10 cellular contexts compared by ENCODE assay signal in genomic region chr15:85443046-85443445, GRCh38.
DNase-seq lines count a peak whose midpoint lies in the region; ATAC-seq and TF ChIP-seq lines count a peak whose summit lies in the region.
"Had no signal": no experiment of that assay in that cellular context is flagged by ENCODE, and none has a peak within 500 bp of the region (broad histone marks: within the 10 kb centered on the region; RNA-seq: fewer than 3 reads in every experiment).

No MANE protein-coding gene starts in this region.

- DNase-seq in esophagus squamous epithelium (lab: John Stamatoyannopoulos, UW) (no peak), NCI-H1105 (lab: John Stamatoyannopoulos, UW) (no peak), NCI-H128 (lab: John Stamatoyannopoulos, UW; ENCODE audit: unreplicated experiment) (no peak), GM23248 (no peak)
- no peak for DNase-seq in stimulated activated CD4-positive, alpha-beta T cell treated with anti-CD3 and anti-CD28 coated beads, Interleukin-15, amount 100 ng/mL, for 24 hours
- DNase-seq: activated CD4-positive, CD25-positive, alpha-beta regulatory T cell treated with anti-CD3 and anti-CD28 coated beads, Interleukin-2, amount 50 U/mL, for 72 hours; psoas muscle had no signal

- H3K9me2 ChIP-seq in DOHH2 (replicated peaks; ENCODE audit: control insufficient read depth, low read length): no peaks in the 10 kb centered on the region
- no peaks in the 10 kb centered on the region for H3K9me2 ChIP-seq in GM23248 (ENCODE audit: insufficient read depth)

- peak; percentile 48 for ATAC-seq in GM21360 (IDR thresholded peaks at IDR 0.05; ENCODE audit: unreplicated experiment)
- ATAC-seq in HG03442 (IDR thresholded peaks at IDR 0.05; ENCODE audit: unreplicated experiment): peak; percentile 43

- H3K27me3 ChIP-seq in DOHH2 (ENCODE audit: control insufficient read depth, low read length) (no peaks in the 10 kb centered on the region), esophagus squamous epithelium (no peaks in the 10 kb centered on the region), GM23248 (replicated peaks; ENCODE audit: insufficient read depth) (no peaks in the 10 kb centered on the region)

- H3K27ac ChIP-seq in DOHH2 (ENCODE audit: low read depth, low read length) (peak overlapping the region; percentile 90), esophagus squamous epithelium (peak overlapping the region in 3 of 4 donors; percentile 3 to 63 (median 53)), GM23248 (no peak overlapping the region)
- H3K27ac ChIP-seq: psoas muscle had no signal

- no peak for TF ChIP-seq POLR2A in esophagus squamous epithelium (IDR thresholded peaks at IDR 0.05)

- H3K36me3 ChIP-seq in DOHH2 (ENCODE audit: control insufficient read depth, low read length) (no peaks in the 10 kb centered on the region), esophagus squamous epithelium (no peaks in the 10 kb centered on the region), GM23248 (ENCODE audit: low read depth) (no peaks in the 10 kb centered on the region)

- no peak overlapping the region for H3K9ac ChIP-seq in GM23248

- H3K79me2 ChIP-seq in DOHH2 (ENCODE audit: control insufficient read depth, low read length) (peaks cover 79% of the 10 kb centered on the region), GM23248 (ENCODE audit: insufficient read depth) (peaks cover 79% of the 10 kb centered on the region)

- peaks cover 34% of the 10 kb centered on the region for H3F3A ChIP-seq in DOHH2 (ENCODE audit: control insufficient read depth, insufficient read depth)
- no peaks in the 10 kb centered on the region for H3F3A ChIP-seq in GM23248 (ENCODE audit: insufficient read depth)

- H4K20me1 ChIP-seq in DOHH2 (ENCODE audit: control insufficient read depth, insufficient read depth, low read depth, low read length): peaks cover 3% of the 10 kb centered on the region; the same call in 1 of the 2 replicates
- 0 out of 2 replicates have a peak, but pooled peaks cover 11% of the 10 kb centered on the region for H4K20me1 ChIP-seq in GM23248 (ENCODE audit: insufficient read depth)

- H3K9me3 ChIP-seq in DOHH2 (ENCODE audit: control insufficient read depth, insufficient read depth, low read length): no peaks in the 10 kb centered on the region
- no peaks in the 10 kb centered on the region for H3K9me3 ChIP-seq in esophagus squamous epithelium
- no peaks in the 10 kb centered on the region for H3K9me3 ChIP-seq in GM23248 (ENCODE audit: low read depth)
- H3K9me3 ChIP-seq: psoas muscle had no signal

- peaks cover 73% of the 10 kb centered on the region for H3K4me1 ChIP-seq in DOHH2 (ENCODE audit: control insufficient read depth, low read length)
- peaks cover 11 to 53% (median 30%) of the 10 kb centered on the region in 3 donors for H3K4me1 ChIP-seq in esophagus squamous epithelium
- no peaks in the 10 kb centered on the region for H3K4me1 ChIP-seq in GM23248 (ENCODE audit: insufficient read depth)

- peak overlapping the region; percentile 85 for H3K4me2 ChIP-seq in DOHH2 (ENCODE audit: low read length)
- no peak overlapping the region for H3K4me2 ChIP-seq in GM23248 (ENCODE audit: unreplicated experiment)

- intact Hi-C loops in esophagus squamous epithelium (cut with DNase I): no loop called here

- H2AFZ ChIP-seq in GM23248: no peak overlapping the region

- in situ Hi-C loops in GM23248 (cut with MboI): no loop called here

- H3K4me3 ChIP-seq in DOHH2 (ENCODE audit: low read length) (peak overlapping the region; percentile 59), esophagus squamous epithelium (no peak overlapping the region), GM23248 (no peak overlapping the region)
- H3K4me3 ChIP-seq: psoas muscle had no signal

- TF ChIP-seq CTCF in DOHH2 (IDR thresholded peaks at IDR 0.05; ENCODE audit: low read depth, low read length, poor library complexity, severe bottlenecking): no peak
- TF ChIP-seq CTCF in esophagus squamous epithelium (IDR thresholded peaks at IDR 0.05): no peak
